10 cellular contexts compared by ENCODE assay signal in genomic region chr9:87535817-87536539, GRCh38. TPM values are rescaled to one million over a fixed set of nuclear protein-coding genes. Genes with fewer than 3 reads are reported as not detected.
DNase-seq lines count a peak whose midpoint lies in the region; ATAC-seq and TF ChIP-seq lines count a peak whose summit lies in the region.
"Had no signal": no experiment of that assay in that cellular context is flagged by ENCODE, and none has a peak within 500 bp of the region (broad histone marks: within the 10 kb centered on the region; RNA-seq: fewer than 3 reads in every experiment).

No MANE protein-coding gene starts in this region.

- CTCF ChIA-PET in activated CD4-positive, alpha-beta T cell treated with anti-CD3 and anti-CD28 coated beads, Interleukin-2, amount 10 ng/mL, durations not matched to agents 7 days and 5 days (lab: Charles Lee) = interaction anchor here (0.6 to 0.8 kb wide), 3 partner anchors 10 to 416 kb away, joined by 3 to 4 read pairs (median 4); no protein-coding TSS in a partner anchor
- CTCF ChIA-PET in HEK293T (lab: Yijun Ruan, JAX) = interaction anchor here (0.6 kb wide), 1 partner anchor 148 kb away, joined by 3 read pairs; no protein-coding TSS in a partner anchor

- DNase-seq in activated CD4-positive, alpha-beta T cell treated with anti-CD3 and anti-CD28 coated beads, Interleukin-2, amount 10 ng/mL, durations not matched to agents 24 days and 14 days = peak; percentile 66
- DNase-seq in activated CD4-positive, alpha-beta T cell treated with anti-CD3 and anti-CD28 coated beads, Interleukin-2, amount 10 ng/mL, durations not matched to agents 7 days and 5 days = no peak
- DNase-seq in HEK293T (ENCODE audit: extremely low spot score) = no peak
- peak; percentile 35 for DNase-seq in SK-MEL-5 (ENCODE audit: low read depth, low spot score)
- DNase-seq in stimulated activated CD4-positive, alpha-beta T cell treated with anti-CD3 and anti-CD28 coated beads, TNF-alpha, amount 100 ng/mL, for 48 hours (ENCODE audit: low read depth in 3 of 3) = peak in 2 of 3 donors; percentile 22 to 27
- no peak for DNase-seq in left colon
- DNase-seq in islet precursor cell = no peak
- no peak for DNase-seq in glomerular visceral epithelial cell (ENCODE audit: extremely low spot score)
- DNase-seq: ACHN, mucosa of descending colon had no signal

- H3K27me3 Mint-ChIP-seq in activated CD4-positive, alpha-beta T cell treated with anti-CD3 and anti-CD28 coated beads, Interleukin-2, amount 10 ng/mL, durations not matched to agents 24 days and 14 days = no peaks in the 10 kb centered on the region
- H3K27me3 Mint-ChIP-seq in activated CD4-positive, alpha-beta T cell treated with anti-CD3 and anti-CD28 coated beads, Interleukin-2, amount 10 ng/mL, durations not matched to agents 7 days and 5 days = no peaks in the 10 kb centered on the region

- ATAC-seq in left colon = no peak
- ATAC-seq: mucosa of descending colon had no signal

- no peaks in the 10 kb centered on the region for H3K36me3 Mint-ChIP-seq in activated CD4-positive, alpha-beta T cell treated with anti-CD3 and anti-CD28 coated beads, Interleukin-2, amount 10 ng/mL, durations not matched to agents 24 days and 14 days (ENCODE audit: low read depth)
- H3K36me3 Mint-ChIP-seq in activated CD4-positive, alpha-beta T cell treated with anti-CD3 and anti-CD28 coated beads, Interleukin-2, amount 10 ng/mL, durations not matched to agents 7 days and 5 days (ENCODE audit: low read depth) = no peaks in the 10 kb centered on the region

- H3K27ac Mint-ChIP-seq in activated CD4-positive, alpha-beta T cell treated with anti-CD3 and anti-CD28 coated beads, Interleukin-2, amount 10 ng/mL, durations not matched to agents 24 days and 14 days = peak overlapping the region; percentile 89
- H3K27ac Mint-ChIP-seq in activated CD4-positive, alpha-beta T cell treated with anti-CD3 and anti-CD28 coated beads, Interleukin-2, amount 10 ng/mL, durations not matched to agents 7 days and 5 days = no peak overlapping the region

- peaks cover 5% of the 10 kb centered on the region for H3K4me1 Mint-ChIP-seq in activated CD4-positive, alpha-beta T cell treated with anti-CD3 and anti-CD28 coated beads, Interleukin-2, amount 10 ng/mL, durations not matched to agents 24 days and 14 days
- peaks cover 7% of the 10 kb centered on the region for H3K4me1 Mint-ChIP-seq in activated CD4-positive, alpha-beta T cell treated with anti-CD3 and anti-CD28 coated beads, Interleukin-2, amount 10 ng/mL, durations not matched to agents 7 days and 5 days

- H3K9me3 Mint-ChIP-seq in activated CD4-positive, alpha-beta T cell treated with anti-CD3 and anti-CD28 coated beads, Interleukin-2, amount 10 ng/mL, durations not matched to agents 24 days and 14 days = no peaks in the 10 kb centered on the region
- no peaks in the 10 kb centered on the region for H3K9me3 Mint-ChIP-seq in activated CD4-positive, alpha-beta T cell treated with anti-CD3 and anti-CD28 coated beads, Interleukin-2, amount 10 ng/mL, durations not matched to agents 7 days and 5 days

- intact Hi-C loops in activated CD4-positive, alpha-beta T cell treated with anti-CD3 and anti-CD28 coated beads, Interleukin-2, amount 10 ng/mL, durations not matched to agents 24 days and 14 days (cut with micrococcal nuclease) = loop anchor here (1.0 kb wide), 2 partner anchors 36 to 72 kb away; no protein-coding TSS in a partner anchor
- intact Hi-C loops in left colon (cut with DNase I, micrococcal nuclease) = no loop called here

- POLR2A ChIA-PET in activated CD4-positive, alpha-beta T cell treated with anti-CD3 and anti-CD28 coated beads, Interleukin-2, amount 10 ng/mL, durations not matched to agents 7 days and 5 days (lab: Charles Lee) = interaction anchor here (0.7 kb wide), 1 partner anchor 750 kb away, joined by 5 read pairs; no protein-coding TSS in a partner anchor
- POLR2A ChIA-PET in HEK293T (lab: Yijun Ruan, JAX) = no interaction called here

- in situ Hi-C loops in SK-MEL-5 (cut with HindIII; ENCODE audit: low pct_unique_long_range_greater_than_20kb, low sequenced_read_pairs) = no loop called here

- H3K4me3 Mint-ChIP-seq in activated CD4-positive, alpha-beta T cell treated with anti-CD3 and anti-CD28 coated beads, Interleukin-2, amount 10 ng/mL, durations not matched to agents 24 days and 14 days = no peak overlapping the region
- H3K4me3 Mint-ChIP-seq in activated CD4-positive, alpha-beta T cell treated with anti-CD3 and anti-CD28 coated beads, Interleukin-2, amount 10 ng/mL, durations not matched to agents 7 days and 5 days = no peak overlapping the region

TF ChIP-seq in HEK293T, 16 proteins besides CTCF, POLR2A, EP300 and RAD21:
- TF ChIP-seq L3MBTL2 (conservative IDR thresholded peaks at IDR 0.05) (0 out of 2 replicates have a peak, but pooled peaks have one; percentile 39), FOXK2 (IDR thresholded peaks at IDR 0.05) (no peak)

RNA-seq across cellular contexts. Expression of gene DAPK1, which starts 38.3 kb away (rescaled TPM):
- 2.2 and 3.6 TPM in 2 replicates for total RNA-seq in activated CD4-positive, alpha-beta T cell treated with anti-CD3 and anti-CD28 coated beads, Interleukin-2, amount 10 ng/mL, durations not matched to agents 24 days and 14 days
- total RNA-seq in activated CD4-positive, alpha-beta T cell treated with anti-CD3 and anti-CD28 coated beads, Interleukin-2, amount 10 ng/mL, durations not matched to agents 7 days and 5 days = under 1 TPM; 0.30 to 0.35 TPM
- 31.4 and 38.1 TPM in 2 replicates for total RNA-seq in SK-MEL-5 (2014; rRNA removed; shearing (Covaris generic))
- 40.8 and 54.5 TPM in 2 replicates for polyA plus RNA-seq in SK-MEL-5 (2015; cell fraction: cytosol; rRNA removed)
- polyA plus RNA-seq in SK-MEL-5 (2015; cell fraction: nucleus; rRNA removed) = 100 and 109 TPM in 2 replicates
- total RNA-seq in left colon = 10 to 100 TPM; 10.4 to 22.8 TPM

Comparison
In these comparisons a context has a peak if more than half of its experiments do, and no peak if none do; other contexts are left out.
1. DNase-seq: peak in activated CD4-positive, alpha-beta T cell treated with anti-CD3 and anti-CD28 coated beads, Interleukin-2, amount 10 ng/mL, durations not matched to agents 24 days and 14 days (single experiment), SK-MEL-5 (single experiment) and stimulated activated CD4-positive, alpha-beta T cell treated with anti-CD3 and anti-CD28 coated beads, TNF-alpha, amount 100 ng/mL, for 48 hours (2 of 3); none in activated CD4-positive, alpha-beta T cell treated with anti-CD3 and anti-CD28 coated beads, Interleukin-2, amount 10 ng/mL, durations not matched to agents 7 days and 5 days (single experiment), HEK293T (single experiment), left colon (0 of 2), islet precursor cell (single experiment) and glomerular visceral epithelial cell (single experiment).